In genomic region chr1:185674201-185674600, GRCh38 we compare ENCODE assay signal across 8 cellular contexts. TPM values are rescaled to one million over a fixed set of nuclear protein-coding genes. Genes with fewer than 3 reads are reported as not detected.
DNase-seq lines count a peak whose midpoint lies in the region; ATAC-seq and TF ChIP-seq lines count a peak whose summit lies in the region.

No MANE protein-coding gene starts in this region.

- H3K9me2 ChIP-seq in MM.1S (replicated peaks; ENCODE audit: insufficient read depth, low read length): no peaks in the 10 kb centered on the region

- no peak overlapping the region for H3K27ac Mint-ChIP-seq in osteocyte (ENCODE audit: unreplicated experiment)

- WGBS in heart right ventricle, 2 donors: 18 to 22% methylated on average over 5 of the region's 5 CpGs

- peak overlapping the region in 6 of 10 donors; percentile 48 to 80 (median 64) for H3K27ac ChIP-seq in heart right ventricle
- no peak overlapping the region for H3K27ac ChIP-seq in MM.1S (ENCODE audit: low read length)

- H3K27me3 ChIP-seq in heart right ventricle (no peaks in the 10 kb centered on the region), MM.1S (replicated peaks; ENCODE audit: insufficient read depth, low read length) (no peaks in the 10 kb centered on the region)

- H3K4me3 ChIP-seq in heart right ventricle (no peak overlapping the region), MM.1S (ENCODE audit: low read length) (no peak overlapping the region)

- peaks cover 12% of the 10 kb centered on the region for H3K4me1 Mint-ChIP-seq in osteocyte (ENCODE audit: unreplicated experiment)

- H3K4me2 ChIP-seq in MM.1S (ENCODE audit: low read depth, low read length): no peak overlapping the region

- H3K4me1 ChIP-seq in heart right ventricle (peaks cover 0 to 49% (median 31%) of the 10 kb centered on the region in 9 donors), MM.1S (ENCODE audit: low read length) (no peaks in the 10 kb centered on the region)

- no peaks in the 10 kb centered on the region for H3K36me3 ChIP-seq in heart right ventricle
- H3K36me3 ChIP-seq in MM.1S (replicated peaks; ENCODE audit: insufficient read depth, low read length): no peaks in the 10 kb centered on the region

- H3K79me2 ChIP-seq in MM.1S (ENCODE audit: low read length): no peaks in the 10 kb centered on the region

- no peaks in the 10 kb centered on the region for H3K9me3 ChIP-seq in heart right ventricle
- no peaks in the 10 kb centered on the region for H3K9me3 ChIP-seq in MM.1S (replicated peaks; ENCODE audit: insufficient read depth, low read length)

- intact Hi-C loops in heart right ventricle (cut with DNase I): loop anchor here in 9 of 10 donors (5.0 to 10.0 kb wide), 11 partner anchors 247 to 517 kb away; partner anchors contain the start of genes IVNS1ABP (in 4 of the 9), SWT1 (in 1 of the 9) and TRMT1L (in 1 of the 9)

- H3K4me3 Mint-ChIP-seq in osteocyte (ENCODE audit: unreplicated experiment): no peak overlapping the region

- peak; percentile 63 for ATAC-seq in GM19467 (IDR thresholded peaks at IDR 0.05; ENCODE audit: unreplicated experiment)
- ATAC-seq in heart right ventricle: peak in 7 of 8 donors; percentile 60 to 82 (median 67)
- no peak for ATAC-seq in HG03108 (IDR thresholded peaks at IDR 0.05; ENCODE audit: unreplicated experiment)

- H4K20me1 ChIP-seq in MM.1S (ENCODE audit: insufficient read depth, low read length): no peaks in the 10 kb centered on the region

- no peaks in the 10 kb centered on the region for H3K9me3 Mint-ChIP-seq in osteocyte (ENCODE audit: unreplicated experiment)

- H3F3A ChIP-seq in MM.1S (ENCODE audit: insufficient read depth, low read length): no peaks in the 10 kb centered on the region

- no peak for TF ChIP-seq CTCF in heart right ventricle (IDR thresholded peaks at IDR 0.05)
- TF ChIP-seq CTCF in osteocyte (IDR thresholded peaks at IDR 0.05): no peak
- no peak for TF ChIP-seq CTCF in MM.1S (IDR thresholded peaks at IDR 0.05; ENCODE audit: low read length)

- H3K9ac ChIP-seq in MM.1S (ENCODE audit: low read length): no peak overlapping the region

- H3K36me3 Mint-ChIP-seq in osteocyte (ENCODE audit: unreplicated experiment): no peaks in the 10 kb centered on the region

- H3K27me3 Mint-ChIP-seq in osteocyte (ENCODE audit: unreplicated experiment): no peaks in the 10 kb centered on the region

- H2AFZ ChIP-seq in MM.1S (ENCODE audit: low read length): no peak overlapping the region

- DNase-seq in CD1c-positive myeloid dendritic cell (ENCODE audit: extremely low spot score): peak; percentile 47
- DNase-seq in NAMALWA (ENCODE audit: low spot score): peak; percentile 31
- peak in 1 of 2 donors; percentile 28 for DNase-seq in heart right ventricle
- no peak for DNase-seq in osteocyte (ENCODE audit: extremely low spot score, unreplicated experiment)
- no peak for DNase-seq in MM.1S
- DNase-seq in epidermal melanocyte (ENCODE audit: insufficient read length, low spot score): no peak

RNA-seq across cellular contexts. Expression of gene HMCN1, which starts 60.0 kb away (rescaled TPM):
- total RNA-seq in heart right ventricle: 10 to 100 TPM in 4 of 10 donors, 1 to 10 TPM in 6; 4.6 to 12.4 (median 8.0) TPM
- 1 to 10 TPM; 3.4 to 5.9 TPM for polyA plus RNA-seq in heart right ventricle
- 91.4 and 95.9 TPM in 2 replicates for total RNA-seq in osteocyte

Comparison
In these comparisons a context has a peak if more than half of its experiments do, and no peak if none do; other contexts are left out.
1. DNase-seq: peak in CD1c-positive myeloid dendritic cell (single experiment) and NAMALWA (single experiment); none in osteocyte (single experiment), MM.1S (single experiment) and epidermal melanocyte (single experiment).